1 cellular context compared by ENCODE assay signal in the genomic region with DNA sequence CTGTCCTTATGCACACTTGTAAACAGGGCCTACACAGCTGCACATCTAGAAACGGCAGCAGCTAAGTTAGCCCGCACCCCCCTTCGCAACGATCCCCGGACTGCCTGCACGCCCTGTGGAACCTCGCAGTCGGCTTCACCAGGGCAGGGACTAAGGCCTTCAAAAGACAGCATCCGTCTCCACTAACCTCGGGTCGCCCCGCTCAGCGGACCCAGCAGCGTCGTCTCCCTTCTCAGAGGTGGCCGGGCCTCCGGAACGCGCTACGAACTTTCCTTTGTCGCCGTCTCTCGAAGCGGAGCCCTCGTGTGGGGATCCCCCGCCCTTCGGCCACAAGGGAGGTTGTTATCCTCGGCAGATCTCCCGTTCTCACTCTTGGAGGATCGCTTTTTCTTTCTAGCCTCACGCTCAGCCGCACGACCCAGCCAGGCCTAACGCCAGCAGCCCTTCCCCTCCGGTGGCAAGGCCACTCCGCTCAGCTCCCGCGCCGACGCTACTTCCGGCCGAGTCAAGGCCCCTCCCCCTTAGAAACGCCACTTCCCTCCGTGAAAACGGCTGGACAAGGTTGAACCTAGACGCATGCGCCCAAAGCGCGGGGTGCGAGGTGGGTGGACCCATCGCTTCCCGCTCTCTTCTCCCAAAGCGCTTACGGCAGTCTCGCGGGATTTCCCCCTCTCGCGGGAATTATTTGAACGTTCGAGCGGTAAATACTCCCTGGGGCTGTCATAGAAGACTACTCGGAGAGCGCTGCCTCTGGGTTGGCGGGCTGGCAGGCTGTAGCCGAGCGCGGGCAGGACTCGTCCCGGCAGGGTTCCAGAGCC.
A peak's percentile ranks its signal among the peaks of the same experiment; 100 is the strongest.
TF ChIP-seq lines count a peak whose summit lies in the region.

TSS of gene DCAF16 (minus strand) at position 498 of the 818 bp plus-strand sequence. CDS start 6,616 bp downstream, outside the sequence.
TSS of gene NCAPG (plus strand) at position 720 of the 818 bp plus-strand sequence. CDS start 99 bp downstream, outside the sequence.

TF ChIP-seq in liver, 16 proteins besides CTCF, POLR2A, EP300 and RAD21 (continued from another document):
- TF ChIP-seq, protein P1, sequence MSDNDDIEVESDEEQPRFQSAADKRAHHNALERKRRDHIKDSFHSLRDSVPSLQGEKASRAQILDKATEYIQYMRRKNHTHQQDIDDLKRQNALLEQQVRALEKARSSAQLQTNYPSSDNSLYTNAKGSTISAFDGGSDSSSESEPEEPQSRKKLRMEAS (IDR thresholded peaks at IDR 0.05) = peak; percentile 94
- TF ChIP-seq TAF1 (conservative IDR thresholded peaks at IDR 0.05) (no peak), FOXA2 (IDR thresholded peaks at IDR 0.05) (no peak), RXRA (IDR thresholded peaks at IDR 0.05) (peak; percentile 27 to 64), HNF4G (IDR thresholded peaks at IDR 0.05) (no peak), SP1 (IDR thresholded peaks at IDR 0.05) (peak; percentile 71), NR2F2 (IDR thresholded peaks at IDR 0.05) (peak; percentile 33), JUND (IDR thresholded peaks at IDR 0.05) (no peak), FOXA1 (IDR thresholded peaks at IDR 0.05) (no peak), YY1 (IDR thresholded peaks at IDR 0.05) (peak; percentile 79), REST (IDR thresholded peaks at IDR 0.05) (peak; percentile 70), GABPA (IDR thresholded peaks at IDR 0.05 in 1 of 2, conservative IDR thresholded peaks at IDR 0.05 in 1 of 2) (peak; percentile 88 to 97), EGR1 (IDR thresholded peaks at IDR 0.05; ENCODE audit: low read depth in 2 of 2) (peak in 1 of 2 donors; percentile 42)
- TF ChIP-seq, protein P2, sequence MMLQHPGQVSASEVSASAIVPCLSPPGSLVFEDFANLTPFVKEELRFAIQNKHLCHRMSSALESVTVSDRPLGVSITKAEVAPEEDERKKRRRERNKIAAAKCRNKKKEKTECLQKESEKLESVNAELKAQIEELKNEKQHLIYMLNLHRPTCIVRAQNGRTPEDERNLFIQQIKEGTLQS (IDR thresholded peaks at IDR 0.05) = no peak
